ENCODE assay signal across 2 cellular contexts in genomic region chr3:58434990-58435389, GRCh38.
TF ChIP-seq lines count a peak whose summit lies in the region.

No MANE protein-coding gene starts in this region.

TF ChIP-seq in IMR-90, 13 proteins besides CTCF, POLR2A, EP300 and RAD21:
- TF ChIP-seq BHLHE40 (IDR thresholded peaks at IDR 0.05; ENCODE audit: low read depth, low read length) (no peak), RCOR1 (IDR thresholded peaks at IDR 0.05; ENCODE audit: insufficient replicate concordance, low read length) (no peak), MAZ (IDR thresholded peaks at IDR 0.05; ENCODE audit: borderline replicate concordance, low read depth, low read length) (peak; percentile 53; the same call in 1 of the 2 replicates)

TF ChIP-seq in H1, 55 proteins besides CTCF, POLR2A, EP300 and RAD21:
- TF ChIP-seq NRF1 (IDR thresholded peaks at IDR 0.05; ENCODE audit: low read depth, low read length) (no peak), SIN3A (conservative IDR thresholded peaks at IDR 0.05 in 1 of 2, IDR thresholded peaks at IDR 0.05 in 1 of 2; ENCODE audit: low read depth in 1 of 2, low read length in 2 of 2) (0 out of 4 replicates have a peak, but pooled peaks have one; percentile 25 to 74), POLR2AphosphoS5 (IDR thresholded peaks at IDR 0.05; ENCODE audit: low read depth, low read length) (peak; percentile 23; the same call in 1 of the 2 replicates), NANOG (IDR thresholded peaks at IDR 0.05; ENCODE audit: insufficient read depth, low read depth, low read length, poor library complexity, severe bottlenecking) (peak; percentile 55), CBX5 (IDR thresholded peaks at IDR 0.05; ENCODE audit: low read depth, low read length) (no peak), SP1 (IDR thresholded peaks at IDR 0.05; ENCODE audit: low read depth, low read length) (peak; percentile 67; the same call in 1 of the 2 replicates), SRF (IDR thresholded peaks at IDR 0.05; ENCODE audit: low read depth, low read length) (peak; percentile 94), BACH1 (IDR thresholded peaks at IDR 0.05; ENCODE audit: low read length) (no peak), YY1 (IDR thresholded peaks at IDR 0.05; ENCODE audit: low read depth, low read length) (peak; percentile 61; the same call in 1 of the 2 replicates), TCF12 (IDR thresholded peaks at IDR 0.05; ENCODE audit: low read depth, low read length) (peak; percentile 86; the same call in 1 of the 2 replicates), MAFK (IDR thresholded peaks at IDR 0.05; ENCODE audit: low read depth, low read length) (no peak), TEAD4 (IDR thresholded peaks at IDR 0.05; ENCODE audit: low read depth, low read length) (peak; percentile 99), RNF2 (IDR thresholded peaks at IDR 0.05; ENCODE audit: borderline replicate concordance, low read depth, low read length, missing control alignments, poor library complexity, severe bottlenecking) (no peak), TAF1 (IDR thresholded peaks at IDR 0.05; ENCODE audit: low read depth, low read length) (0 out of 2 replicates have a peak, but pooled peaks have one; percentile 45), PHF8 (conservative IDR thresholded peaks at IDR 0.05; ENCODE audit: low read depth, low read length) (no peak)
- TF ChIP-seq, protein P1, sequence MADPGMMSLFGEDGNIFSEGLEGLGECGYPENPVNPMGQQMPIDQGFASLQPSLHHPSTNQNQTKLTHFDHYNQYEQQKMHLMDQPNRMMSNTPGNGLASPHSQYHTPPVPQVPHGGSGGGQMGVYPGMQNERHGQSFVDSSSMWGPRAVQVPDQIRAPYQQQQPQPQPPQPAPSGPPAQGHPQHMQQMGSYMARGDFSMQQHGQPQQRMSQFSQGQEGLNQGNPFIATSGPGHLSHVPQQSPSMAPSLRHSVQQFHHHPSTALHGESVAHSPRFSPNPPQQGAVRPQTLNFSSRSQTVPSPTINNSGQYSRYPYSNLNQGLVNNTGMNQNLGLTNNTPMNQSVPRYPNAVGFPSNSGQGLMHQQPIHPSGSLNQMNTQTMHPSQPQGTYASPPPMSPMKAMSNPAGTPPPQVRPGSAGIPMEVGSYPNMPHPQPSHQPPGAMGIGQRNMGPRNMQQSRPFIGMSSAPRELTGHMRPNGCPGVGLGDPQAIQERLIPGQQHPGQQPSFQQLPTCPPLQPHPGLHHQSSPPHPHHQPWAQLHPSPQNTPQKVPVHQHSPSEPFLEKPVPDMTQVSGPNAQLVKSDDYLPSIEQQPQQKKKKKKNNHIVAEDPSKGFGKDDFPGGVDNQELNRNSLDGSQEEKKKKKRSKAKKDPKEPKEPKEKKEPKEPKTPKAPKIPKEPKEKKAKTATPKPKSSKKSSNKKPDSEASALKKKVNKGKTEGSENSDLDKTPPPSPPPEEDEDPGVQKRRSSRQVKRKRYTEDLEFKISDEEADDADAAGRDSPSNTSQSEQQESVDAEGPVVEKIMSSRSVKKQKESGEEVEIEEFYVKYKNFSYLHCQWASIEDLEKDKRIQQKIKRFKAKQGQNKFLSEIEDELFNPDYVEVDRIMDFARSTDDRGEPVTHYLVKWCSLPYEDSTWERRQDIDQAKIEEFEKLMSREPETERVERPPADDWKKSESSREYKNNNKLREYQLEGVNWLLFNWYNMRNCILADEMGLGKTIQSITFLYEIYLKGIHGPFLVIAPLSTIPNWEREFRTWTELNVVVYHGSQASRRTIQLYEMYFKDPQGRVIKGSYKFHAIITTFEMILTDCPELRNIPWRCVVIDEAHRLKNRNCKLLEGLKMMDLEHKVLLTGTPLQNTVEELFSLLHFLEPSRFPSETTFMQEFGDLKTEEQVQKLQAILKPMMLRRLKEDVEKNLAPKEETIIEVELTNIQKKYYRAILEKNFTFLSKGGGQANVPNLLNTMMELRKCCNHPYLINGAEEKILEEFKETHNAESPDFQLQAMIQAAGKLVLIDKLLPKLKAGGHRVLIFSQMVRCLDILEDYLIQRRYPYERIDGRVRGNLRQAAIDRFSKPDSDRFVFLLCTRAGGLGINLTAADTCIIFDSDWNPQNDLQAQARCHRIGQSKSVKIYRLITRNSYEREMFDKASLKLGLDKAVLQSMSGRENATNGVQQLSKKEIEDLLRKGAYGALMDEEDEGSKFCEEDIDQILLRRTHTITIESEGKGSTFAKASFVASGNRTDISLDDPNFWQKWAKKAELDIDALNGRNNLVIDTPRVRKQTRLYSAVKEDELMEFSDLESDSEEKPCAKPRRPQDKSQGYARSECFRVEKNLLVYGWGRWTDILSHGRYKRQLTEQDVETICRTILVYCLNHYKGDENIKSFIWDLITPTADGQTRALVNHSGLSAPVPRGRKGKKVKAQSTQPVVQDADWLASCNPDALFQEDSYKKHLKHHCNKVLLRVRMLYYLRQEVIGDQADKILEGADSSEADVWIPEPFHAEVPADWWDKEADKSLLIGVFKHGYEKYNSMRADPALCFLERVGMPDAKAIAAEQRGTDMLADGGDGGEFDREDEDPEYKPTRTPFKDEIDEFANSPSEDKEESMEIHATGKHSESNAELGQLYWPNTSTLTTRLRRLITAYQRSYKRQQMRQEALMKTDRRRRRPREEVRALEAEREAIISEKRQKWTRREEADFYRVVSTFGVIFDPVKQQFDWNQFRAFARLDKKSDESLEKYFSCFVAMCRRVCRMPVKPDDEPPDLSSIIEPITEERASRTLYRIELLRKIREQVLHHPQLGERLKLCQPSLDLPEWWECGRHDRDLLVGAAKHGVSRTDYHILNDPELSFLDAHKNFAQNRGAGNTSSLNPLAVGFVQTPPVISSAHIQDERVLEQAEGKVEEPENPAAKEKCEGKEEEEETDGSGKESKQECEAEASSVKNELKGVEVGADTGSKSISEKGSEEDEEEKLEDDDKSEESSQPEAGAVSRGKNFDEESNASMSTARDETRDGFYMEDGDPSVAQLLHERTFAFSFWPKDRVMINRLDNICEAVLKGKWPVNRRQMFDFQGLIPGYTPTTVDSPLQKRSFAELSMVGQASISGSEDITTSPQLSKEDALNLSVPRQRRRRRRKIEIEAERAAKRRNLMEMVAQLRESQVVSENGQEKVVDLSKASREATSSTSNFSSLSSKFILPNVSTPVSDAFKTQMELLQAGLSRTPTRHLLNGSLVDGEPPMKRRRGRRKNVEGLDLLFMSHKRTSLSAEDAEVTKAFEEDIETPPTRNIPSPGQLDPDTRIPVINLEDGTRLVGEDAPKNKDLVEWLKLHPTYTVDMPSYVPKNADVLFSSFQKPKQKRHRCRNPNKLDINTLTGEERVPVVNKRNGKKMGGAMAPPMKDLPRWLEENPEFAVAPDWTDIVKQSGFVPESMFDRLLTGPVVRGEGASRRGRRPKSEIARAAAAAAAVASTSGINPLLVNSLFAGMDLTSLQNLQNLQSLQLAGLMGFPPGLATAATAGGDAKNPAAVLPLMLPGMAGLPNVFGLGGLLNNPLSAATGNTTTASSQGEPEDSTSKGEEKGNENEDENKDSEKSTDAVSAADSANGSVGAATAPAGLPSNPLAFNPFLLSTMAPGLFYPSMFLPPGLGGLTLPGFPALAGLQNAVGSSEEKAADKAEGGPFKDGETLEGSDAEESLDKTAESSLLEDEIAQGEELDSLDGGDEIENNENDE (IDR thresholded peaks at IDR 0.05; ENCODE audit: insufficient replicate concordance, low read length) = no peak
